ENCODE assay signal across 20 cellular contexts in genomic region chr1:90936731-90937130, GRCh38.
"Had no signal": no experiment of that assay in that cellular context is flagged by ENCODE, and none has a peak within 500 bp of the region (broad histone marks: within the 10 kb centered on the region; RNA-seq: fewer than 3 reads in every experiment).

No MANE protein-coding gene starts in this region.

- H3K9me3 Mint-ChIP-seq: immature natural killer cell, memory B cell had no signal

- FAIRE-seq: keratinocyte, small intestine had no signal

- H3K4me1 ChIP-seq: lower lobe of right lung, suprapubic skin, upper lobe of left lung, uterus had no signal

- H3K4me3 ChIP-seq: gastroesophageal sphincter, left ventricle myocardium inferior, lower lobe of right lung, right atrium auricular region, sigmoid colon, suprapubic skin, tibial artery, upper lobe of left lung, uterus had no signal

- H3K4me3 Mint-ChIP-seq: memory B cell, mesothelial cell of epicardium had no signal

- ATAC-seq: esophagus mucosa; gastroesophageal sphincter; left cardiac atrium; lower lobe of right lung; stimulated activated naive CD8-positive, alpha-beta T cell treated with anti-CD3 and anti-CD28 coated beads, Interleukin-15, Interleukin-2, amounts not matched to agents 100 U/mL and 50 U/mL, for 24 hours had no signal

- H3K9me3 ChIP-seq: gastroesophageal sphincter, left ventricle myocardium inferior, lower lobe of right lung, right atrium auricular region, sigmoid colon, suprapubic skin, tibial artery, upper lobe of left lung, uterus had no signal

- DNase-seq: effector memory CD4-positive, alpha-beta T cell; immature natural killer cell; left cardiac atrium; left ventricle myocardium inferior; lower lobe of right lung; posterior cingulate gyrus; sigmoid colon; small intestine; stimulated activated CD4-positive, alpha-beta T cell treated with anti-CD3 and anti-CD28 coated beads, Interleukin-12 subunit alpha, Interleukin-12 subunit beta, amount 100 ng/mL, for 4 hours; stimulated activated naive CD8-positive, alpha-beta T cell treated with anti-CD3 and anti-CD28 coated beads, Interleukin-15, Interleukin-2, amounts not matched to agents 100 U/mL and 50 U/mL, for 24 hours; tibial artery; upper lobe of left lung; uterus had no signal

- H3K27me3 ChIP-seq: gastroesophageal sphincter, right atrium auricular region, sigmoid colon, suprapubic skin, tibial artery, upper lobe of left lung, uterus had no signal

- H3K27ac ChIP-seq: gastroesophageal sphincter, left ventricle myocardium inferior, lower lobe of right lung, right atrium auricular region, sigmoid colon, suprapubic skin, tibial artery, upper lobe of left lung, uterus had no signal

- H3K36me3 ChIP-seq: uterus had no signal
